In the genomic region with DNA sequence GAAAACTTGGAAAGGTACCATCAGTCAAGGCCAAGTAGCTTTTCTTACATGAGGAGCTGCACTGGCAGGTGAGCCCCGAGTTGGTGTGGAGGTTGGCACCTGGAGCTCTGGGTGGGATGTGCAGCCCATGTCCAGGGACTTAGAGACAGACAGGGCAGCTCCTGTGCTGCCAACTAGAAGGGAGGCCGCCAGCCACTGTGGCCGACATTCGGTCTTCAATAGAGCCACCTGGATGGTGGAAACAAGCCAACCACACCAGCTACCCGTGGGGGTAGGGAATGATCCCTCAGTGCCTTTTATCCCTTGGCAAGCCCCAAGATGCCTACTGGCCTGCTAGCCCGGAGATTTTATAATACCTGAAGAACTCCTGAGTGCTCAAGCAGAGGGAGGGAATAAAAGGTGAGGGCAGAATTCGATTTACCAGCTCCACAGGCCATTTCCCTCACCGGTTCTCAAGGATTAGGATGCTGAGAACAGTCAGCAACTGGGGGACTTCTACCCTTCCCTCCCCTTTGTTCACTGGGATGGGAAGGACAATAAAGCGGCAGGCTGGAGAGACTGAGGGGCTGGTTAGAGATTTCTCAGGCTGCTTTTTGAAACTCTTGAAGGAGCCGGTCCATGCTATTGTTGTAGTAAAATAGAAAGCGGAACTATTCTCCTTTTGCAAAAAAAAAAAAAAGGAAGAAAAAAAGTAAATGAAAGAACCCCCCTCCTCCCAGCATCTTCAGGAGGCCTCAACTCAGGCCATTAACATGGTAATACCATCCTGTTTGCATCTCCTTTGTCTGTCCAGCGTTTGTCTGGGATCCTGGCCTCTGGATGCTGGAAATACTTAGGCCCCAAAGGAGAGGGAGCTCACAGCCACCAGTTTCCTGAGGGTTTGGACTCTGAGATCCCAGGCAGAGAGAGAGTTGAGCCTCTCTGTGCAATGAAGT, we compare ENCODE assay signal across 1 cellular context.
TF ChIP-seq lines count a peak whose summit lies in the region.

No MANE protein-coding gene starts in this region.

TF ChIP-seq in GM12878, 131 proteins besides CTCF, POLR2A, EP300 and RAD21 (continued from another document):
- no peak for TF ChIP-seq SUPT20H (IDR thresholded peaks at IDR 0.05; ENCODE audit: borderline replicate concordance, control insufficient read depth, low read depth, low read length)
- 0 out of 2 replicates have a peak, but pooled peaks have one; percentile 74 for TF ChIP-seq HDGF (IDR thresholded peaks at IDR 0.05)
- peak; percentile 10; the same call in 1 of the 2 replicates for TF ChIP-seq TAF1 (IDR thresholded peaks at IDR 0.05; ENCODE audit: borderline replicate concordance, low read depth, low read length)
- TF ChIP-seq, protein P1, sequence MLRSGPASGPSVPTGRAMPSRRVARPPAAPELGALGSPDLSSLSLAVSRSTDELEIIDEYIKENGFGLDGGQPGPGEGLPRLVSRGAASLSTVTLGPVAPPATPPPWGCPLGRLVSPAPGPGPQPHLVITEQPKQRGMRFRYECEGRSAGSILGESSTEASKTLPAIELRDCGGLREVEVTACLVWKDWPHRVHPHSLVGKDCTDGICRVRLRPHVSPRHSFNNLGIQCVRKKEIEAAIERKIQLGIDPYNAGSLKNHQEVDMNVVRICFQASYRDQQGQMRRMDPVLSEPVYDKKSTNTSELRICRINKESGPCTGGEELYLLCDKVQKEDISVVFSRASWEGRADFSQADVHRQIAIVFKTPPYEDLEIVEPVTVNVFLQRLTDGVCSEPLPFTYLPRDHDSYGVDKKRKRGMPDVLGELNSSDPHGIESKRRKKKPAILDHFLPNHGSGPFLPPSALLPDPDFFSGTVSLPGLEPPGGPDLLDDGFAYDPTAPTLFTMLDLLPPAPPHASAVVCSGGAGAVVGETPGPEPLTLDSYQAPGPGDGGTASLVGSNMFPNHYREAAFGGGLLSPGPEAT (IDR thresholded peaks at IDR 0.05; ENCODE audit: low read depth): no peak; the same call in 1 of the 2 replicates
- TF ChIP-seq ZNF274 (IDR thresholded peaks at IDR 0.05; ENCODE audit: insufficient read depth, insufficient read length): no peak
- no peak for TF ChIP-seq JUND (IDR thresholded peaks at IDR 0.05; ENCODE audit: low read depth, low read length)
- TF ChIP-seq JUNB (IDR thresholded peaks at IDR 0.05): peak; percentile 75
- 0 out of 2 replicates have a peak, but pooled peaks have one; percentile 15 for TF ChIP-seq EED (IDR thresholded peaks at IDR 0.05; ENCODE audit: low read depth)
- TF ChIP-seq GATAD2B (conservative IDR thresholded peaks at IDR 0.05; ENCODE audit: low read depth): no peak
